1 cellular context compared by ENCODE assay signal in the genomic region with DNA sequence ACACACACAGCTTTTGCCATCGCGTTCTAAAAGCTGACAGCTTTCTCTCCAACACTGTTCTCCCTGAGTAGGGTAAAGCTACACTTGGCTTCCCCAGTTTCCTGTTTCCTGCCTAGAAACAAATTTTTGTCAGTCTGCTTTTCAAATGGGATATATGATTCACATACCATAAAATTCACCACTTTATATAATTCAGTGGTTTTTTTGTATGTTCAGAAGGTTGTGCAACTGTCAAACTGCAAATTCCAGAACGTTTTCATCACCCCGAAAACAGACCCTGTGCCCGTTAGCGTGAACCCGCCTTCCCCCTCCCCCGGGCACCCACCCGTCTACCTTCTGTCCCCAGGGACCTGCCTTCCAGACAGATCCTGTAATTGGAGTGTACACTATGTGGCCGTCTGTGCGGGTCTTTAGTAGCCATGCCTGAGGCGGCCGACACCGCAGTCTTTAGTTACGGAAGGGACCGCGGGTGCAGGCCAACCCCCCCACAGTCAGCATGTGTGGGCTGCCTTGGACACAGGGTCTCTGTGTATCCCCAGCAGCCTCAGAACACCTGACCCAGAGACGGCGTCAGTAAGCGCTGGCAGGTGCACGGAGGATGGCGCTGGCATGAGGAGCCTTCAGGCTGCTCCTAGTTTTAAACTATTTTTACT.
TF ChIP-seq lines count a peak whose summit lies in the region.

No MANE protein-coding gene starts in this region.

TF ChIP-seq in endothelial cell of umbilical vein, 7 proteins besides CTCF, POLR2A, EP300 and RAD21:
- TF ChIP-seq GATA2 (IDR thresholded peaks at IDR 0.05; ENCODE audit: insufficient read depth, insufficient read length, low read depth, low read length) (no peak), JUN (IDR thresholded peaks at IDR 0.05; ENCODE audit: borderline replicate concordance, insufficient read depth, insufficient read length, low read depth) (no peak), FOS (IDR thresholded peaks at IDR 0.05; ENCODE audit: borderline replicate concordance, insufficient read depth, low read length) (no peak)
- TF ChIP-seq, protein P1, sequence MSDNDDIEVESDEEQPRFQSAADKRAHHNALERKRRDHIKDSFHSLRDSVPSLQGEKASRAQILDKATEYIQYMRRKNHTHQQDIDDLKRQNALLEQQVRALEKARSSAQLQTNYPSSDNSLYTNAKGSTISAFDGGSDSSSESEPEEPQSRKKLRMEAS (IDR thresholded peaks at IDR 0.05; ENCODE audit: insufficient read depth, insufficient read length), result no peak
